31 cellular contexts compared by ENCODE assay signal in the genomic region with DNA sequence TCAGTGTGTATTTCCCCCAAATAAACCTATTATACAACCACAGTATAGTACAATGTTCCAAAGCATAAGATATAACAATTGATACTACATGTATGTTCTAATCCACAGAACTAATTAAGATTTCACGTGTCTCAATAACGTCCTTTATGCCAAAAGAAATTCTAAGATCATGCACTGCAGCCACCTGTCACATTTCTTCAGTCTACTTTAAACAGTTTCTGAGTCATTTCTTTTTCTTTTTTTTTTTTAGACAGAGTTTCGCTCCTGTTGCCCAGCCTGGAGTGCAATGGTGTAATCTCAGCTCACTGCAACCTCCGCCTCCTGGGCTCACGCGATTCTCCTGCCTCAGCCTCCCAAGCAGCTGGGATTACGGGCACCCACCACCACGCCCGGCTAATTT.
"Had no signal": no experiment of that assay in that cellular context is flagged by ENCODE, and none has a peak within 500 bp of the region (broad histone marks: within the 10 kb centered on the region; RNA-seq: fewer than 3 reads in every experiment).

No MANE protein-coding gene starts in this region.

- H3K27ac ChIP-seq: neural progenitor cell, ovary, parathyroid adenoma, psoas muscle, right lobe of liver, sigmoid colon, skin epidermis, spleen, suprapubic skin, testis, tibial artery, transverse colon, upper lobe of right lung, uterus had no signal

- H3K27ac Mint-ChIP-seq: nephron; neural progenitor cell; stimulated activated memory B cell treated with anti-CD40 and anti-IgM and Interleukin-4, amounts not matched to agents 10 μg/mL and 1 μg/mL and 100 μg/mL, for 72 hours; stimulated activated naive CD8-positive, alpha-beta T cell treated with anti-CD3 and anti-CD28 coated beads, Interleukin-15, amount 100 ng/mL, for 72 hours; type B pancreatic cell had no signal

- H3K36me3 ChIP-seq: neural progenitor cell, ovary, right lobe of liver, sigmoid colon, suprapubic skin, transverse colon, upper lobe of right lung, uterus had no signal

- H3K9ac ChIP-seq: neural progenitor cell, parathyroid adenoma had no signal

- H3K79me2 ChIP-seq: parathyroid adenoma had no signal

- H3K4me1 Mint-ChIP-seq: stimulated activated naive CD8-positive, alpha-beta T cell treated with anti-CD3 and anti-CD28 coated beads, Interleukin-15, amount 100 ng/mL, for 72 hours had no signal

- H2AFZ ChIP-seq: neural progenitor cell, parathyroid adenoma had no signal

- ATAC-seq: naive thymus-derived CD8-positive, alpha-beta T cell; psoas muscle; right cardiac atrium; right lobe of liver; stimulated activated memory B cell treated with anti-CD40 and anti-IgM and Interleukin-4, amounts not matched to agents 10 μg/mL and 1 μg/mL and 100 μg/mL, for 72 hours; stimulated activated naive CD8-positive, alpha-beta T cell treated with anti-CD3 and anti-CD28 coated beads, Interleukin-15, amount 100 ng/mL, for 72 hours; stimulated activated naive CD8-positive, alpha-beta T cell treated with anti-CD3 and anti-CD28 coated beads, Interleukin-15, Interleukin-2, amounts not matched to agents 100 U/mL and 50 U/mL, for 24 hours; upper lobe of right lung had no signal

- DNase-seq: naive thymus-derived CD8-positive, alpha-beta T cell; occipital lobe; ovary; posterior cingulate gyrus; psoas muscle; right cardiac atrium; right lobe of liver; sigmoid colon; spleen; stimulated activated CD4-positive, alpha-beta T cell treated with anti-CD3 and anti-CD28 coated beads, Interleukin-12 subunit alpha, Interleukin-12 subunit beta, amount 100 ng/mL, for 4 hours; stimulated activated CD4-positive, alpha-beta T cell treated with anti-CD3 and anti-CD28 coated beads, Interleukin-1b, Interleukin-23, amount 100 ng/mL, for 48 hours; stimulated activated CD4-positive, alpha-beta T cell treated with anti-CD3 and anti-CD28 coated beads, Interleukin-4, amount 100 ng/mL, for 1 hour; stimulated activated CD4-positive, alpha-beta T cell treated with anti-CD3 and anti-CD28 coated beads, Interleukin-4, amount 100 ng/mL, for 4 hours; stimulated activated CD8-positive, alpha-beta memory T cell treated with anti-CD3 and anti-CD28 coated beads, Interleukin-4, amount 100 ng/mL, for 48 hours; stimulated activated naive CD4-positive, alpha-beta T cell; stimulated activated naive CD8-positive, alpha-beta T cell treated with anti-CD3 and anti-CD28 coated beads, Interleukin-15, amount 100 ng/mL, for 72 hours; stimulated activated naive CD8-positive, alpha-beta T cell treated with anti-CD3 and anti-CD28 coated beads, Interleukin-15, Interleukin-2, amounts not matched to agents 100 U/mL and 50 U/mL, for 24 hours; substantia nigra; testis; tibial artery; transverse colon; upper lobe of right lung; uterus had no signal

- H3K9me3 Mint-ChIP-seq: naive thymus-derived CD8-positive, alpha-beta T cell; nephron; neural progenitor cell; stimulated activated memory B cell treated with anti-CD40 and anti-IgM and Interleukin-4, amounts not matched to agents 10 μg/mL and 1 μg/mL and 100 μg/mL, for 72 hours; stimulated activated naive CD8-positive, alpha-beta T cell treated with anti-CD3 and anti-CD28 coated beads, Interleukin-15, amount 100 ng/mL, for 72 hours; type B pancreatic cell had no signal

- H3K9me3 ChIP-seq: ovary, psoas muscle, right lobe of liver, sigmoid colon, spleen, suprapubic skin, testis, tibial artery, transverse colon, upper lobe of right lung, uterus had no signal

- H3K27me3 Mint-ChIP-seq: naive thymus-derived CD8-positive, alpha-beta T cell; stimulated activated memory B cell treated with anti-CD40 and anti-IgM and Interleukin-4, amounts not matched to agents 10 μg/mL and 1 μg/mL and 100 μg/mL, for 72 hours; stimulated activated naive CD8-positive, alpha-beta T cell treated with anti-CD3 and anti-CD28 coated beads, Interleukin-15, amount 100 ng/mL, for 72 hours; type B pancreatic cell had no signal

- H3K4me3 ChIP-seq: neural progenitor cell, ovary, psoas muscle, right lobe of liver, sigmoid colon, skin epidermis, smooth muscle cell, spleen, suprapubic skin, testis, tibial artery, transverse colon, upper lobe of right lung, uterus had no signal

- H3K4me2 ChIP-seq: neural progenitor cell, smooth muscle cell had no signal

- H3K27me3 ChIP-seq: neural progenitor cell, ovary, right lobe of liver, sigmoid colon, spleen, suprapubic skin, testis, tibial artery, transverse colon, upper lobe of right lung, uterus had no signal

- H3K4me1 ChIP-seq: right lobe of liver, sigmoid colon, spleen, testis, tibial artery, transverse colon, upper lobe of right lung, uterus had no signal

- H3K4me3 Mint-ChIP-seq: naive thymus-derived CD8-positive, alpha-beta T cell; nephron; neural progenitor cell; stimulated activated memory B cell treated with anti-CD40 and anti-IgM and Interleukin-4, amounts not matched to agents 10 μg/mL and 1 μg/mL and 100 μg/mL, for 72 hours; stimulated activated naive CD8-positive, alpha-beta T cell treated with anti-CD3 and anti-CD28 coated beads, Interleukin-15, amount 100 ng/mL, for 72 hours; type B pancreatic cell had no signal
